1 cellular context compared by ENCODE assay signal in genomic region chr14:100152091-100152490, GRCh38.
TF ChIP-seq lines count a peak whose summit lies in the region.

No MANE protein-coding gene starts in this region.

TF ChIP-seq in neural cell, 6 proteins besides CTCF, POLR2A, EP300 and RAD21:
- TF ChIP-seq POLR2AphosphoS5 (IDR thresholded peaks at IDR 0.05): peak; percentile 39
- no peak for TF ChIP-seq MXI1 (conservative IDR thresholded peaks at IDR 0.05; ENCODE audit: poor library complexity, severe bottlenecking)
